ENCODE assay signal across 9 cellular contexts in the genomic region with DNA sequence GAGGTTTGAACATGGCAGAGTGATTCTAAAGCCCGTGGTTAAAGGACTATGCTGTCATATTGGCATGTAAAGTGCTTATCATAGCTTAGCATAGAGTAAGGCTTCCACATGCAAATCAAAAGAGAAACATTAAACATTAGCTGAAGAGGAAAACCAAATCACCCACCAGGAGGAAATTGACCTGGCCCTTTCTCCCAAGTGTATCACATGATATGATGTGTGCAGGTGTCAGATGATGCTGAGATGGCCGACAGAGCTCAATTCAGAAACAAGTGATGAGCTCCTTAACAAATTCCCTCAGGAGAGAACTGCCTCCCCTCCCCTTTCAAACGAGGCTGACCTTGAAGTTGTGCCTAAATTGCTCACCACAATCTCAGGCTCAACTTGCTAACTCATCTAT.
DNase-seq lines count a peak whose midpoint lies in the region; ATAC-seq and TF ChIP-seq lines count a peak whose summit lies in the region.
"Had no signal": no experiment of that assay in that cellular context is flagged by ENCODE, and none has a peak within 500 bp of the region (broad histone marks: within the 10 kb centered on the region; RNA-seq: fewer than 3 reads in every experiment).

No MANE protein-coding gene starts in this region.

- H3K9me3 ChIP-seq in Peyer's patch = no peaks in the 10 kb centered on the region
- no peaks in the 10 kb centered on the region for H3K9me3 ChIP-seq in psoas muscle
- H3K9me3 ChIP-seq in suprapubic skin = no peaks in the 10 kb centered on the region

- WGBS in psoas muscle, 3 donors = 13 to 33% (median 16%) methylated on average over 3 of the region's 3 CpGs
- 48% methylated on average over 3 of the region's 3 CpGs for WGBS in suprapubic skin

- peaks cover 0 to 14% (median 5%) of the 10 kb centered on the region in 4 donors for H3K4me1 ChIP-seq in Peyer's patch
- no peaks in the 10 kb centered on the region for H3K4me1 ChIP-seq in psoas muscle
- H3K4me1 ChIP-seq in suprapubic skin = peaks cover 5% of the 10 kb centered on the region

- intact Hi-C loops in psoas muscle (cut with DNase I) = no loop called here

- H3K4me3 ChIP-seq in Peyer's patch (peak overlapping the region in 1 of 4 donors; percentile 30), psoas muscle (no peak overlapping the region), suprapubic skin (no peak overlapping the region)

- no peak for TF ChIP-seq EP300 in suprapubic skin (IDR thresholded peaks at IDR 0.05)

- H3K36me3 ChIP-seq in Peyer's patch (no peaks in the 10 kb centered on the region), psoas muscle (ENCODE audit: insufficient read depth in 1 of 2, low read depth in 1 of 2) (no peaks in the 10 kb centered on the region), suprapubic skin (no peaks in the 10 kb centered on the region)

- CTCF ChIA-PET in HEK293T (lab: Yijun Ruan, JAX) = interaction anchor here (0.5 kb wide), 1 partner anchor 199 kb away, joined by 4 read pairs; no protein-coding TSS in a partner anchor

- POLR2A ChIA-PET in HEK293T (lab: Yijun Ruan, JAX) = no interaction called here

- DNase-seq in Peyer's patch = peak in 2 of 3 donors; percentile 68 to 71
- DNase-seq in psoas muscle = no peak
- DNase-seq in KBM-7 = no peak
- no peak for DNase-seq in HEK293T (ENCODE audit: extremely low spot score)
- no peak for DNase-seq in SIG-M5 (lab: John Stamatoyannopoulos, UW)
- no peak for DNase-seq in suprapubic skin (ENCODE audit: low spot score in 2 of 2)
- DNase-seq: NCI-H524 treated with DMSO at 0.1 percent for 48 hours had no signal

- H3K27ac ChIP-seq in Peyer's patch (peak overlapping the region; percentile 23 to 84 (median 52)), psoas muscle (peak overlapping the region; percentile 2), suprapubic skin (no peak overlapping the region)

- H3K27me3 ChIP-seq in Peyer's patch (no peaks in the 10 kb centered on the region), psoas muscle (ENCODE audit: insufficient read depth in 3 of 3, low read length in 2 of 3) (no peaks in the 10 kb centered on the region), suprapubic skin (no peaks in the 10 kb centered on the region)

- ATAC-seq in GM18867 (IDR thresholded peaks at IDR 0.05; ENCODE audit: unreplicated experiment) (peak; percentile 45), HG02588 (IDR thresholded peaks at IDR 0.05; ENCODE audit: unreplicated experiment) (peak; percentile 63), psoas muscle (no peak)

- in situ Hi-C loops in KBM-7 (cut with MboI; ENCODE audit: low pct_unique_long_range_greater_than_20kb, low sequenced_read_pairs) = no loop called here

- TF ChIP-seq POLR2A in Peyer's patch (IDR thresholded peaks at IDR 0.05) = no peak
- no peak for TF ChIP-seq POLR2A in suprapubic skin (IDR thresholded peaks at IDR 0.05)

- TF ChIP-seq CTCF in Peyer's patch (IDR thresholded peaks at IDR 0.05) (no peak), psoas muscle (IDR thresholded peaks at IDR 0.05) (no peak), suprapubic skin (IDR thresholded peaks at IDR 0.05) (no peak)

TF ChIP-seq in HEK293T, 16 proteins besides CTCF, POLR2A, EP300 and RAD21:
- TF ChIP-seq TARDBP (IDR thresholded peaks at IDR 0.05) = no peak
- no peak for TF ChIP-seq ELF4 (IDR thresholded peaks at IDR 0.05)
- no peak for TF ChIP-seq L3MBTL2 (conservative IDR thresholded peaks at IDR 0.05)
- no peak for TF ChIP-seq SP1 (IDR thresholded peaks at IDR 0.05)
- no peak for TF ChIP-seq ARNT (IDR thresholded peaks at IDR 0.05)
- no peak for TF ChIP-seq BHLHE40 (IDR thresholded peaks at IDR 0.05; ENCODE audit: borderline replicate concordance)
- TF ChIP-seq ZNF384 (IDR thresholded peaks at IDR 0.05) = no peak
- no peak for TF ChIP-seq NFRKB (IDR thresholded peaks at IDR 0.05)
- TF ChIP-seq LEF1 (IDR thresholded peaks at IDR 0.05; ENCODE audit: borderline replicate concordance) = no peak

Comparison
In these comparisons a context has a peak if more than half of its experiments do, and no peak if none do; other contexts are left out.
1. ATAC-seq: peak in GM18867 (single experiment) and HG02588 (single experiment); none in psoas muscle (0 of 4).
2. DNase-seq: peak in Peyer's patch (2 of 3); none in psoas muscle (0 of 2), KBM-7 (single experiment), HEK293T (single experiment), SIG-M5 (single experiment) and suprapubic skin (0 of 2).